In the genomic region with DNA sequence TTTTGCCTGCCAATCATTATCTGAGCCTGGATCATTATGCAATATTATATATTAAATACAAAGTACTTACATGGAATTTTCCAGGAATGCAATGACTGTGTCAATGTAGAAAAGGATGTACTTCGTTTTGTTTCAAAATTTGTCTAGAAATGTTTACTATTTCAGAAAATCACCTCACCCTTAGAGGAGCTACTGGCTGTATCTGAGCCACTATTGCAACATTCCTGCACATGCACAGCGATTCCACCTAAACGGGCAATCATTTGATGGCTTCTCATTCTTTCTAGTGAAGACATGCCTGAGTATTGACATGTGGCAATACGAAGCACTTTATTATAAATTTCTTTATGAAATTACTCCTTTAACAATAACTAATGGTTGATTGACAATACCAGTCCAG, we compare ENCODE assay signal across 32 cellular contexts.
"Had no signal": no experiment of that assay in that cellular context is flagged by ENCODE, and none has a peak within 500 bp of the region (broad histone marks: within the 10 kb centered on the region; RNA-seq: fewer than 3 reads in every experiment).

No MANE protein-coding gene starts in this region.

- H3K36me3 ChIP-seq: adrenal gland, ascending aorta, brain microvascular endothelial cell, breast epithelium, cardiac muscle cell had no signal

- ATAC-seq: activated naive CD4-positive, alpha-beta T cell treated with anti-CD3 and anti-CD28 coated beads, Interleukin-2, amount 50 U/mL, for 72 hours; activated naive CD8-positive, alpha-beta T cell treated with anti-CD3 and anti-CD28 coated beads, Interleukin-2, amount 50 U/mL, for 24 hours; activated T-cell treated with anti-CD3 and anti-CD28 coated beads, Interleukin-2, amount 50 U/mL, for 4 hours; activated T-cell treated with anti-CD3 and anti-CD28 coated beads, Interleukin-2, amount 50 U/mL, for 72 hours; activated T-helper 17 cell treated with anti-CD3 and anti-CD28 coated beads, Interleukin-2, amount 50 U/mL, for 72 hours; body of pancreas had no signal

- DNase-seq: activated effector memory CD4-positive, alpha-beta T cell treated with anti-CD3 and anti-CD28 coated beads, Interleukin-2, amount 50 U/mL, for 16 hours; activated effector memory CD4-positive, alpha-beta T cell treated with Interleukin-2 at 50 U/mL for 16 hours; activated gamma-delta T cell; activated gamma-delta T cell treated with Interleukin-2 at 50 U/mL for 16 hours; activated naive CD4-positive, alpha-beta T cell; activated naive CD4-positive, alpha-beta T cell treated with anti-CD3 and anti-CD28 coated beads for 36 hours; activated naive CD4-positive, alpha-beta T cell treated with anti-CD3 and anti-CD28 coated beads, Interleukin-2, amount 10 ng/mL, durations not matched to agents 7 days and 5 days; activated naive CD4-positive, alpha-beta T cell treated with anti-CD3 and anti-CD28 coated beads, Interleukin-2, amount 50 U/mL, for 16 hours; activated naive CD4-positive, alpha-beta T cell treated with Interleukin-2 at 50 U/mL for 16 hours; activated naive CD8-positive, alpha-beta T cell treated with anti-CD3 and anti-CD28 coated beads for 36 hours; activated naive CD8-positive, alpha-beta T cell treated with anti-CD3 and anti-CD28 coated beads, Interleukin-2, amount 10 ng/mL, durations not matched to agents 7 days and 5 days; activated naive CD8-positive, alpha-beta T cell treated with anti-CD3 and anti-CD28 coated beads, Interleukin-2, amount 50 U/mL, for 24 hours; activated T-cell treated with anti-CD3 and anti-CD28 coated beads, Interleukin-2, amount 50 U/mL, for 1 hour; activated T-cell treated with anti-CD3 and anti-CD28 coated beads, Interleukin-2, amount 50 U/mL, for 24 hours; activated T-cell treated with anti-CD3 and anti-CD28 coated beads, Interleukin-2, amount 50 U/mL, for 4 hours; activated T-cell treated with anti-CD3 and anti-CD28 coated beads, Interleukin-2, amount 50 U/mL, for 48 hours; activated T-cell treated with anti-CD3 and anti-CD28 coated beads, Interleukin-2, amount 50 U/mL, for 72 hours; adrenal gland; amniotic stem cell; amygdala; anterior cingulate cortex; aorta; body of pancreas; brain microvascular endothelial cell; caudate nucleus; central memory CD4-positive, alpha-beta T cell; cerebellar nuclear complex had no signal

- H3K4me3 ChIP-seq: adrenal gland, ascending aorta, body of pancreas, breast epithelium, cardiac muscle cell had no signal

- H3K4me1 ChIP-seq: adrenal gland, ascending aorta, body of pancreas, breast epithelium had no signal

- H3K9me3 ChIP-seq: adrenal gland, ascending aorta, body of pancreas, breast epithelium had no signal

- H3K27me3 ChIP-seq: adrenal gland, ascending aorta, body of pancreas, brain microvascular endothelial cell, breast epithelium, cardiac muscle cell had no signal

- H3K27ac ChIP-seq: adrenal gland, ascending aorta, body of pancreas, brain microvascular endothelial cell, breast epithelium, cardiac muscle cell had no signal
